In genomic region chr11:33857924-33858323, GRCh38 we compare ENCODE assay signal across 8 cellular contexts. TPM values are rescaled to one million over a fixed set of nuclear protein-coding genes. Genes with fewer than 3 reads are reported as not detected.
A peak's percentile ranks its signal among the peaks of the same experiment; 100 is the strongest.
DNase-seq lines count a peak whose midpoint lies in the region; ATAC-seq, FAIRE-seq and TF ChIP-seq lines count a peak whose summit lies in the region.

No MANE protein-coding gene starts in this region.

- peaks cover 5% of the 10 kb centered on the region for H3K9me3 Mint-ChIP-seq in nephron progenitor cell

- no peaks in the 10 kb centered on the region for H3K4me1 ChIP-seq in OCI-LY3 (ENCODE audit: low read length)
- H3K4me1 ChIP-seq in esophagus squamous epithelium = peaks cover 0 to 33% (median 13%) of the 10 kb centered on the region in 3 donors

- WGBS in esophagus squamous epithelium, 2 donors = 4 to 10% methylated on average over 9 of the region's 11 CpGs

- TF ChIP-seq POLR2A in esophagus squamous epithelium (IDR thresholded peaks at IDR 0.05) = no peak

- H3K36me3 ChIP-seq in OCI-LY3 (replicated peaks; ENCODE audit: low read depth, low read length) (no peaks in the 10 kb centered on the region), esophagus squamous epithelium (no peaks in the 10 kb centered on the region)

- H3K4me3 ChIP-seq in OCI-LY3 (ENCODE audit: low read length) (no peak overlapping the region), esophagus squamous epithelium (no peak overlapping the region)

- no peak overlapping the region for H3K4me3 Mint-ChIP-seq in nephron progenitor cell

- peak; percentile 51 for DNase-seq in HuH-7.5 (ENCODE audit: low spot score)
- DNase-seq in activated T-cell treated with anti-CD3 and anti-CD28 coated beads for 24 hours (ENCODE audit: low read depth) = peak; percentile 69
- DNase-seq in esophagus squamous epithelium (lab: John Stamatoyannopoulos, UW) = no peak
- DNase-seq in nephron progenitor cell = peak; percentile 85
- peak; percentile 59 for DNase-seq in stimulated activated naive CD4-positive, alpha-beta T cell treated with Interleukin-2 at 50 U/mL for 16 hours (lab: John Stamatoyannopoulos, UW)

- TF ChIP-seq CTCF in OCI-LY3 (IDR thresholded peaks at IDR 0.05; ENCODE audit: low read depth, low read length) = peak; percentile 96
- peak; percentile 82 to 92 (median 90) for TF ChIP-seq CTCF in esophagus squamous epithelium (IDR thresholded peaks at IDR 0.05)
- peak; percentile 94 for TF ChIP-seq CTCF in nephron progenitor cell (IDR thresholded peaks at IDR 0.05)

- H3K27ac ChIP-seq in OCI-LY3 (ENCODE audit: low read length) (no peak overlapping the region), esophagus squamous epithelium (no peak overlapping the region)

- peaks cover 12% of the 10 kb centered on the region for H3K36me3 Mint-ChIP-seq in nephron progenitor cell (ENCODE audit: low read depth)

- H4K20me1 ChIP-seq in OCI-LY3 (ENCODE audit: insufficient read depth, low read length) = no peaks in the 10 kb centered on the region

- H3K4me1 Mint-ChIP-seq in nephron progenitor cell = peaks cover 48% of the 10 kb centered on the region

- H2AFZ ChIP-seq in OCI-LY3 (ENCODE audit: low read depth, low read length) = no peak overlapping the region

- peak; percentile 78 for ATAC-seq in GM18502 (IDR thresholded peaks at IDR 0.05; ENCODE audit: poor library complexity, unreplicated experiment)

- H3K9ac ChIP-seq in OCI-LY3 (ENCODE audit: low read length) = no peak overlapping the region

- peak; percentile 19 for FAIRE-seq in A204.1 (lab: Jason Lieb, UNC)

- H3K9me3 ChIP-seq in OCI-LY3 (ENCODE audit: insufficient read depth, low read length) (no peaks in the 10 kb centered on the region), esophagus squamous epithelium (no peaks in the 10 kb centered on the region)

- H3K4me2 ChIP-seq in OCI-LY3 (ENCODE audit: low read length) = no peak overlapping the region

- no peak overlapping the region for H3K27ac Mint-ChIP-seq in nephron progenitor cell

- peaks cover 75% of the 10 kb centered on the region for H3K27me3 ChIP-seq in OCI-LY3 (ENCODE audit: low read depth, low read length)
- peaks cover 0 to 26% (median 0%) of the 10 kb centered on the region in 4 donors for H3K27me3 ChIP-seq in esophagus squamous epithelium

- intact Hi-C loops in esophagus squamous epithelium (cut with DNase I) = loop anchor here (2.0 kb wide), 1 partner anchor 113 kb away; no protein-coding TSS in a partner anchor

- no peaks in the 10 kb centered on the region for H3K27me3 Mint-ChIP-seq in nephron progenitor cell (ENCODE audit: low read depth, poor library complexity)

- no peaks in the 10 kb centered on the region for H3K79me2 ChIP-seq in OCI-LY3 (ENCODE audit: low read length)

RNA-seq across cellular contexts. Expression of gene LMO2, which starts 34.0 kb away (rescaled TPM):
- total RNA-seq in esophagus squamous epithelium = 10 to 100 TPM in 2 of 4 donors, 1 to 10 TPM in 2; 7.0 to 18.9 (median 13.3) TPM
